1 cellular context compared by ENCODE assay signal in genomic region chr3:114056130-114057010, GRCh38.
TF ChIP-seq lines count a peak whose summit lies in the region.

TSS of gene CCDC191 (minus strand) at chr3:114056526. CDS start at chr3:114056466, 60 bp downstream.
TSS of gene QTRT2 (plus strand) at chr3:114056737. CDS start at chr3:114065258, 8,521 bp downstream.

TF ChIP-seq in HepG2, 621 proteins besides CTCF, POLR2A, EP300 and RAD21 (continued from another document and continues in another):
- TF ChIP-seq TGIF2 (CRISPR knock-in tag; IDR thresholded peaks at IDR 0.05) (peak; percentile 87), ZNF883 (CRISPR knock-in tag; IDR thresholded peaks at IDR 0.05; ENCODE audit: not compliant biosample characterization) (no peak), ZFP82 (CRISPR knock-in tag; IDR thresholded peaks at IDR 0.05; ENCODE audit: borderline replicate concordance) (no peak), ZNF564 (CRISPR knock-in tag; IDR thresholded peaks at IDR 0.05) (0 out of 2 replicates have a peak, but pooled peaks have one; percentile 48), FOSL2 (CRISPR knock-in tag; IDR thresholded peaks at IDR 0.05) (no peak; the same call in none of the 2 replicates), KDM2A (CRISPR knock-in tag; IDR thresholded peaks at IDR 0.05; ENCODE audit: borderline replicate concordance, low read depth) (peak; percentile 65; the same call in 1 of the 2 replicates), DMAP1 (CRISPR knock-in tag; IDR thresholded peaks at IDR 0.05) (peak; percentile 87; the same call in 1 of the 2 replicates), HIC2 (CRISPR knock-in tag; IDR thresholded peaks at IDR 0.05; ENCODE audit: low read depth) (no peak), ZFX (CRISPR knock-in tag; IDR thresholded peaks at IDR 0.05; ENCODE audit: low read depth) (peak; percentile 74; the same call in 1 of the 2 replicates), RFXANK (CRISPR knock-in tag; IDR thresholded peaks at IDR 0.05) (no peak), DPF2 (CRISPR knock-in tag; IDR thresholded peaks at IDR 0.05; ENCODE audit: borderline replicate concordance, low read depth) (no peak), ZKSCAN5 (CRISPR knock-in tag; IDR thresholded peaks at IDR 0.05) (no peak), ZNF264 (CRISPR knock-in tag; IDR thresholded peaks at IDR 0.05) (no peak), KIAA2018 (CRISPR knock-in tag; IDR thresholded peaks at IDR 0.05; ENCODE audit: borderline replicate concordance) (no peak), BORCS8-MEF2B (CRISPR knock-in tag; IDR thresholded peaks at IDR 0.05) (peak; percentile 82), ARNT2 (CRISPR knock-in tag; IDR thresholded peaks at IDR 0.05; ENCODE audit: low read depth) (peak; percentile 21; the same call in 1 of the 2 replicates), ZNF776 (CRISPR knock-in tag; IDR thresholded peaks at IDR 0.05) (peak; percentile 25; the same call in 1 of the 2 replicates), ZNF770 (CRISPR knock-in tag; IDR thresholded peaks at IDR 0.05) (no peak), ZNF512 (CRISPR knock-in tag; IDR thresholded peaks at IDR 0.05) (no peak), RFX5 (IDR thresholded peaks at IDR 0.05; ENCODE audit: low read depth, low read length) (peak; percentile 92), ZFY (CRISPR knock-in tag; IDR thresholded peaks at IDR 0.05) (peak; percentile 83), ELK4 (CRISPR knock-in tag; IDR thresholded peaks at IDR 0.05; ENCODE audit: borderline replicate concordance) (no peak), ZNF281 (CRISPR knock-in tag; IDR thresholded peaks at IDR 0.05; ENCODE audit: borderline replicate concordance) (no peak), HOMEZ (CRISPR knock-in tag; IDR thresholded peaks at IDR 0.05; ENCODE audit: low read depth) (peak; percentile 40; the same call in 1 of the 2 replicates), ZNF124 (CRISPR knock-in tag; IDR thresholded peaks at IDR 0.05) (peak; percentile 47; the same call in 1 of the 2 replicates), SOX5 (CRISPR knock-in tag; IDR thresholded peaks at IDR 0.05; ENCODE audit: borderline replicate concordance) (peak; percentile 61), FOXJ3 (CRISPR knock-in tag; IDR thresholded peaks at IDR 0.05; ENCODE audit: borderline replicate concordance) (peak; percentile 77; the same call in 1 of the 2 replicates), SMARCC2 (IDR thresholded peaks at IDR 0.05) (no peak), KDM6A (CRISPR knock-in tag; IDR thresholded peaks at IDR 0.05; ENCODE audit: low read depth) (no peak), MTERF4 (CRISPR knock-in tag; IDR thresholded peaks at IDR 0.05) (peak; percentile 52; the same call in 1 of the 2 replicates), ISX (CRISPR knock-in tag; conservative IDR thresholded peaks at IDR 0.05) (0 out of 2 replicates have a peak, but pooled peaks have one; percentile 61), TRAFD1 (CRISPR knock-in tag; IDR thresholded peaks at IDR 0.05; ENCODE audit: borderline replicate concordance) (peak; percentile 74; the same call in 1 of the 2 replicates), SIN3B (IDR thresholded peaks at IDR 0.05; ENCODE audit: low read length) (peak; percentile 81), RFX1 (IDR thresholded peaks at IDR 0.05) (peak; percentile 99), RNF2 (conservative IDR thresholded peaks at IDR 0.05; ENCODE audit: low read depth) (no peak; the same call in none of the 2 replicates)
